Comparison of ENCODE assay signal across 17 cellular contexts in the genomic region with DNA sequence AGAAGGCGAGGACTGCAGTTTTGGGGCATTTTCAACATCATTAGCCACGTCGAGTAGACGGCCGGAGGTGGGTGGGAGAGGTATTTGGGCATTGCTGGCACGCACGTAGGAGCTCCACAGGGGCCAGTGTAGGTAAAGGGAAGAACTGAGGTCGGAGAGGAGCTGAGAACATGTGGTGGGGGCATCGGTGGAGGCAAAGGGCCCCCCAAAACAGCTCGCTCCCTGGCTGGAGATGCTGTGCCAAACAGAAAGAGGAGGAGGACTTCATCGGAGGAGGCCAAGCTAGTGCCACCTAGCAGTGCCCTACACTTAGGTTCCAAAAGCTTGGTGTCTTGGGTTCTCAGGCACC.
"Had no signal": no experiment of that assay in that cellular context is flagged by ENCODE, and none has a peak within 500 bp of the region (broad histone marks: within the 10 kb centered on the region; RNA-seq: fewer than 3 reads in every experiment).

No MANE protein-coding gene starts in this region.

- H3K27ac ChIP-seq: dorsolateral prefrontal cortex, testis had no signal

- DNase-seq: activated CD4-positive, alpha-beta T cell treated with anti-CD3 and anti-CD28 coated beads, Interleukin-2, amount 10 ng/mL, durations not matched to agents 7 days and 5 days; activated CD4-positive, CD25-positive, alpha-beta regulatory T cell; activated effector memory CD4-positive, alpha-beta T cell treated with Interleukin-2 at 50 U/mL for 16 hours; activated naive CD4-positive, alpha-beta T cell treated with anti-CD3 and anti-CD28 coated beads, Interleukin-2, amount 50 U/mL, for 16 hours; activated T-cell treated with anti-CD3 and anti-CD28 coated beads, Interleukin-2, amount 50 U/mL, for 4 hours; dorsolateral prefrontal cortex; naive thymus-derived CD4-positive, alpha-beta T cell; retina; stimulated activated CD4-positive, alpha-beta T cell treated with anti-CD3 and anti-CD28 coated beads, Interleukin-4, amount 100 ng/mL, for 1 hour; stimulated activated naive CD8-positive, alpha-beta T cell treated with anti-CD3 and anti-CD28 coated beads, Interleukin-15, Interleukin-2, amounts not matched to agents 100 U/mL and 50 U/mL, for 24 hours; testis had no signal

- H3K9me3 ChIP-seq: mucosa of descending colon, testis had no signal

- FAIRE-seq: astrocyte, bronchial epithelial cell, endometrium, TTC549 had no signal

- H3K4me3 ChIP-seq: dorsolateral prefrontal cortex, mucosa of descending colon, testis, upper lobe of left lung had no signal

- H3K4me1 ChIP-seq: testis had no signal

- H3K36me3 ChIP-seq: upper lobe of left lung had no signal

- ATAC-seq: activated T-cell treated with anti-CD3 and anti-CD28 coated beads, Interleukin-2, amount 50 U/mL, for 4 hours; naive thymus-derived CD4-positive, alpha-beta T cell; stimulated activated naive CD8-positive, alpha-beta T cell treated with anti-CD3 and anti-CD28 coated beads, Interleukin-15, Interleukin-2, amounts not matched to agents 100 U/mL and 50 U/mL, for 24 hours had no signal

- H3K27me3 ChIP-seq: testis had no signal
